Comparison of ENCODE assay signal across 8 cellular contexts in genomic region chr5:132011561-132012384, GRCh38. TPM values are rescaled to one million over a fixed set of nuclear protein-coding genes. Genes with fewer than 3 reads are reported as not detected.
DNase-seq lines count a peak whose midpoint lies in the region; ATAC-seq and TF ChIP-seq lines count a peak whose summit lies in the region.

Gene ACSL6 (minus strand): TSS chr5:132011658. CDS start chr5:132011553, 105 bp downstream.

- ATAC-seq in stimulated activated naive CD8-positive, alpha-beta T cell treated with anti-CD3 and anti-CD28 coated beads, Interleukin-15, Interleukin-2, amounts not matched to agents 100 U/mL and 50 U/mL, for 24 hours, result peak; percentile 4
- ATAC-seq in GM18519 (IDR thresholded peaks at IDR 0.05; ENCODE audit: low FRiP score, unreplicated experiment), result no peak

- H3K4me3 ChIP-seq in coronary artery, result peak within 1 kb of the TSS; percentile 82
- peak within 1 kb of the TSS in 2 of 3 donors; percentile 63 to 69 for H3K4me3 ChIP-seq in liver (ENCODE audit: low read depth in 1 of 3, low read length in 3 of 3)

- TF ChIP-seq RAD21 in liver (IDR thresholded peaks at IDR 0.05), result no peak

- no peaks in the 10 kb centered on the region for H3K9me3 ChIP-seq in liver (ENCODE audit: control insufficient read depth in 4 of 4, low read length in 3 of 4)

- H3K9ac ChIP-seq in liver (ENCODE audit: low read depth in 1 of 2, low read length in 2 of 2), result peak within 1 kb of the TSS in 1 of 2 donors; percentile 12

- TF ChIP-seq CTCF in coronary artery (IDR thresholded peaks at IDR 0.05), result no peak
- TF ChIP-seq CTCF in liver (IDR thresholded peaks at IDR 0.05; ENCODE audit: low read depth, low read length, missing input control), result no peak

- H3K27ac ChIP-seq in coronary artery (no peak within 1 kb of the TSS), liver (ENCODE audit: low read depth in 1 of 2, low read length in 2 of 2) (no peak within 1 kb of the TSS)

- H3K36me3 ChIP-seq in liver (ENCODE audit: control insufficient read depth in 4 of 4, insufficient read depth in 3 of 4, low read depth in 1 of 4, low read length in 3 of 4), result no peaks in the 10 kb centered on the region

- H3K27me3 ChIP-seq in liver (ENCODE audit: control insufficient read depth in 4 of 4, insufficient read depth in 4 of 4, low read length in 3 of 4), result no peaks in the 10 kb centered on the region

- H3K4me1 ChIP-seq in liver (ENCODE audit: control insufficient read depth in 4 of 4, insufficient read depth in 4 of 4, low read length in 3 of 4), result peaks cover 3 to 16% (median 13%) of the 10 kb centered on the region in 4 donors

- peak; percentile 75 for DNase-seq in DMS53 (lab: John Stamatoyannopoulos, UW)
- no peak for DNase-seq in DMS53 treated with DMSO at 0.1 percent for 48 hours (lab: John Stamatoyannopoulos, UW; ENCODE audit: unreplicated experiment)
- peak; percentile 43 for DNase-seq in activated CD4-positive, CD25-positive, alpha-beta regulatory T cell treated with anti-CD3 and anti-CD28 coated beads, Interleukin-2, amount 50 U/mL, for 72 hours
- DNase-seq in coronary artery (ENCODE audit: low spot score), result peak; percentile 67
- peak; percentile 47 for DNase-seq in stimulated activated naive CD8-positive, alpha-beta T cell treated with anti-CD3 and anti-CD28 coated beads, Interleukin-15, Interleukin-2, amounts not matched to agents 100 U/mL and 50 U/mL, for 24 hours
- DNase-seq in GDM1 (lab: John Stamatoyannopoulos, UW), result no peak

- 4% methylated on average over 72 of the region's 72 CpGs for WGBS in liver

TF ChIP-seq in liver, 16 proteins besides CTCF, POLR2A, EP300 and RAD21:
- TF ChIP-seq GABPA (IDR thresholded peaks at IDR 0.05 in 1 of 2, conservative IDR thresholded peaks at IDR 0.05 in 1 of 2) (no peak), RXRA (IDR thresholded peaks at IDR 0.05) (peak in 1 of 2 donors; percentile 82), SP1 (IDR thresholded peaks at IDR 0.05) (no peak), JUND (IDR thresholded peaks at IDR 0.05) (no peak), NR2F2 (IDR thresholded peaks at IDR 0.05) (no peak), YY1 (IDR thresholded peaks at IDR 0.05) (no peak), EGR1 (IDR thresholded peaks at IDR 0.05; ENCODE audit: low read depth in 2 of 2) (no peak), TAF1 (conservative IDR thresholded peaks at IDR 0.05) (no peak)

RNA-seq across cellular contexts. Expression of gene ACSL6, which starts in this region (rescaled TPM):
- total RNA-seq in liver, result 100 to 1,000 TPM in 1 of 2 donors, 1 to 10 TPM in 1; 7.4 to 129 TPM
- 1 to 10 TPM in 1 of 2 donors, under 1 TPM in 1; 0.89 to 1.8 TPM for polyA plus RNA-seq in liver

Comparison
In these comparisons a context has a peak if more than half of its experiments do, and no peak if none do; other contexts are left out.
1. DNase-seq: peak in DMS53 (single experiment), activated CD4-positive, CD25-positive, alpha-beta regulatory T cell treated with anti-CD3 and anti-CD28 coated beads, Interleukin-2, amount 50 U/mL, for 72 hours (single experiment), coronary artery (single experiment) and stimulated activated naive CD8-positive, alpha-beta T cell treated with anti-CD3 and anti-CD28 coated beads, Interleukin-15, Interleukin-2, amounts not matched to agents 100 U/mL and 50 U/mL, for 24 hours (single experiment); none in DMS53 treated with DMSO at 0.1 percent for 48 hours (single experiment) and GDM1 (single experiment).